Comparison of ENCODE assay signal across 8 cellular contexts in genomic region chr7:73850781-73851207, GRCh38. TPM values are rescaled to one million over a fixed set of nuclear protein-coding genes. Genes with fewer than 3 reads are reported as not detected.
DNase-seq lines count a peak whose midpoint lies in the region; ATAC-seq and TF ChIP-seq lines count a peak whose summit lies in the region.

No MANE protein-coding gene starts in this region.

- POLR2A ChIA-PET in A673 (lab: Charles Lee; ENCODE audit: low non-redundant PET): no interaction called here

- CTCF ChIA-PET in A673 (lab: Charles Lee): interaction anchor here (0.8 kb wide), 1 partner anchor 9 kb away, joined by 3 read pairs; the partner anchor contains the start of gene METTL27

- H3K27ac ChIP-seq in A673 (ENCODE audit: low read depth, low read length, poor library complexity, severe bottlenecking) (no peak overlapping the region), left lung (peak overlapping the region; percentile 74 to 82), WERI-Rb-1 (no peak overlapping the region)

- no peaks in the 10 kb centered on the region for H3K9me3 ChIP-seq in A673 (ENCODE audit: low read depth, low read length, poor library complexity, severe bottlenecking)
- H3K9me3 ChIP-seq in left lung: no peaks in the 10 kb centered on the region
- no peaks in the 10 kb centered on the region for H3K9me3 ChIP-seq in WERI-Rb-1 (ENCODE audit: severe bottlenecking)

- no TSS peak for BruUV-seq in A673 (replicated peaks; lab: Mats Ljungman, UMichigan)

- intact Hi-C loops in A673 (cut with micrococcal nuclease; ENCODE audit: unreplicated experiment): loop anchor here (10.0 kb wide), 1 partner anchor 246 kb away; no protein-coding TSS in a partner anchor
- intact Hi-C loops in left lung (cut with DNase I): no loop called here

- H3K27me3 ChIP-seq in A673 (replicated peaks; ENCODE audit: insufficient read depth, low read depth, low read length, poor library complexity) (no peaks in the 10 kb centered on the region), left lung (peaks cover 0 to 2% of the 10 kb centered on the region in 2 donors), WERI-Rb-1 (ENCODE audit: insufficient read depth, low read depth, severe bottlenecking) (no peaks in the 10 kb centered on the region)

- H3K36me3 ChIP-seq in A673 (ENCODE audit: insufficient read depth, low read length, poor library complexity, severe bottlenecking): no peaks in the 10 kb centered on the region
- H3K36me3 ChIP-seq in left lung: no peaks in the 10 kb centered on the region
- H3K36me3 ChIP-seq in WERI-Rb-1: no peaks in the 10 kb centered on the region

- TF ChIP-seq EP300 in Ishikawa (IDR thresholded peaks at IDR 0.05; ENCODE audit: borderline replicate concordance): peak; percentile 56

- no peak for TF ChIP-seq RAD21 in Ishikawa (IDR thresholded peaks at IDR 0.05; ENCODE audit: low read depth)

- TF ChIP-seq CTCF in A673 (conservative IDR thresholded peaks at IDR 0.05; ENCODE audit: low read depth, low read length): no peak
- TF ChIP-seq CTCF in left lung (IDR thresholded peaks at IDR 0.05): no peak
- no peak for TF ChIP-seq CTCF in WERI-Rb-1 (IDR thresholded peaks at IDR 0.05; ENCODE audit: low read depth, low read length)

- H3K4me1 ChIP-seq in A673 (ENCODE audit: insufficient read depth, low read length, poor library complexity, severe bottlenecking): peaks cover 7% of the 10 kb centered on the region
- peaks cover 14 to 25% of the 10 kb centered on the region in 2 donors for H3K4me1 ChIP-seq in left lung

- peak; percentile 71 for ATAC-seq in left lung
- ATAC-seq in GM18520 (IDR thresholded peaks at IDR 0.05; ENCODE audit: unreplicated experiment): no peak

- no peak overlapping the region for H3K4me3 ChIP-seq in A673 (ENCODE audit: low read depth, low read length, poor library complexity, severe bottlenecking)
- H3K4me3 ChIP-seq in left lung: no peak overlapping the region
- no peak overlapping the region for H3K4me3 ChIP-seq in WERI-Rb-1 (ENCODE audit: low read depth, low read length)

- DNase-seq in A673 (ENCODE audit: low spot score) (peak; percentile 49), astrocyte of the hippocampus (ENCODE audit: low read depth, low spot score) (peak; percentile 95), left lung (peak in 1 of 2 donors; percentile 24), GOT3 (lab: John Stamatoyannopoulos, UW) (no peak), WERI-Rb-1 (no peak), SK-N-DZ (ENCODE audit: low spot score) (no peak)

TF ChIP-seq in Ishikawa, 13 proteins besides CTCF, POLR2A, EP300 and RAD21:
- TF ChIP-seq CEBPB (IDR thresholded peaks at IDR 0.05) (peak; percentile 34; the same call in 1 of the 2 replicates), TCF12 (IDR thresholded peaks at IDR 0.05; ENCODE audit: low read depth) (no peak), MAX (IDR thresholded peaks at IDR 0.05) (peak; percentile 77; the same call in 1 of the 2 replicates), TEAD4 (IDR thresholded peaks at IDR 0.05) (peak; percentile 27; the same call in 1 of the 2 replicates)

RNA-seq across cellular contexts. Expression of gene METTL27, which starts 8.5 kb away (rescaled TPM):
- total RNA-seq in A673 (2021): 0.85 TPM in 1 of 2 replicates, not detected in the other
- total RNA-seq in left lung: 1 to 10 TPM; 1.5 to 2.6 TPM
- 0.33 and 0.61 TPM in 2 replicates for polyA plus RNA-seq in SK-N-DZ (2014; cell fraction: cytosol; rRNA removed)
- 1.7 TPM in 1 of 2 replicates, not detected in the other for polyA plus RNA-seq in SK-N-DZ (2014; cell fraction: nucleus; rRNA removed)

RNA-seq across cellular contexts. Expression of gene TMEM270, which starts 10.2 kb away (rescaled TPM):
- total RNA-seq in A673 (2021): not detected in 2 replicates
- total RNA-seq in left lung: not detected
- polyA plus RNA-seq in SK-N-DZ (2014; cell fraction: cytosol; rRNA removed): not detected in 2 replicates
- not detected in 2 replicates for polyA plus RNA-seq in SK-N-DZ (2014; cell fraction: nucleus; rRNA removed)

RNA-seq across cellular contexts. Expression of gene CLDN4, which starts 20.0 kb away (rescaled TPM):
- total RNA-seq in A673 (2021): 0.11 and 0.17 TPM in 2 replicates
- 100 to 1,000 TPM; 108 to 219 TPM for total RNA-seq in left lung
- 0.08 TPM in 1 of 2 replicates, not detected in the other for polyA plus RNA-seq in SK-N-DZ (2014; cell fraction: cytosol; rRNA removed)
- polyA plus RNA-seq in SK-N-DZ (2014; cell fraction: nucleus; rRNA removed): not detected in 2 replicates

Comparison
In these comparisons a context has a peak if more than half of its experiments do, and no peak if none do; other contexts are left out.
1. DNase-seq: peak in A673 (single experiment) and astrocyte of the hippocampus (single experiment); none in GOT3 (single experiment), WERI-Rb-1 (single experiment) and SK-N-DZ (single experiment).
2. H3K27ac ChIP-seq: peak in left lung (2 of 2); none in A673 (single experiment) and WERI-Rb-1 (single experiment).
3. RNA of gene CLDN4, which starts 20.0 kb away (total RNA-seq): 108 to 219 TPM in left lung; 0.11 to 0.17 TPM in A673; every median in the first group is over 10 times any median in the second.